28 cellular contexts compared by ENCODE assay signal in the genomic region with DNA sequence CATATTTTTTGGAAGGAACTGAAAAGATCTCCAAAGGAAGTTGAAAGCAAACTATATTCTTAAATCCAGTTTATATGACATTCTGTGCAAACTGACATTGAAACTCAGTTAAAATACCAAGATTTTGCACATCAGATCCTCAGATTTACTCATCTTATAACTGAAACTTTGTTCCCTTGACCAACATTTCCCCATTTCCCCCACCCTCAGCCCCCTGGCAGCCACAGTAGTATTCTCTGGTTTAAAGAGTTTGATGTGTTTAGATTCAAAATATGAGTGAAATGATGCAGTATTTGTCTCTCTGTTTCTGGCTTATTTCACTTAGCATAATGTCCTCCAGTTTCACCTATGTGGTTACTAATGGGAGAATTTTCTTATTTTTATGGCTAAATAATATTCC.
DNase-seq lines count a peak whose midpoint lies in the region; ATAC-seq, FAIRE-seq and TF ChIP-seq lines count a peak whose summit lies in the region.
"Had no signal": no experiment of that assay in that cellular context is flagged by ENCODE, and none has a peak within 500 bp of the region (broad histone marks: within the 10 kb centered on the region; RNA-seq: fewer than 3 reads in every experiment).

No MANE protein-coding gene starts in this region.

- H3K4me3 Mint-ChIP-seq in activated CD8-positive, alpha-beta T cell treated with anti-CD3 and anti-CD28 coated beads, Interleukin-2, amount 10 ng/mL, durations not matched to agents 7 days and 5 days = no peak overlapping the region
- H3K4me3 Mint-ChIP-seq in GM23338 = no peak overlapping the region
- H3K4me3 Mint-ChIP-seq: CD4-positive, alpha-beta memory T cell; dendritic cell treated with granulocyte-macrophage colony-stimulating factor and Interleukin-4, amounts not matched to agents 40 ng/mL and 50 ng/mL, for 4 days; nephron progenitor cell had no signal

- CTCF ChIA-PET in activated CD8-positive, alpha-beta T cell treated with anti-CD3 and anti-CD28 coated beads, Interleukin-2, amount 10 ng/mL, durations not matched to agents 7 days and 5 days (lab: Charles Lee) = interaction anchor here (1.0 kb wide), 1 partner anchor 15 kb away, joined by 4 read pairs; no protein-coding TSS in a partner anchor

- DNase-seq in GM12891 (ENCODE audit: insufficient read length, low spot score) (no peak), hepatic stellate cell (ENCODE audit: low spot score) (no peak), GM23338 (ENCODE audit: low spot score) (no peak)
- DNase-seq in activated CD8-positive, alpha-beta T cell treated with anti-CD3 and anti-CD28 coated beads, Interleukin-2, amount 10 ng/mL, durations not matched to agents 7 days and 5 days = peak; percentile 26
- no peak for DNase-seq in stimulated activated CD4-positive, alpha-beta T cell treated with anti-CD3 and anti-CD28 coated beads, Interleukin-2, amount 100 ng/mL, for 24 hours
- DNase-seq: activated CD4-positive, CD25-positive, alpha-beta regulatory T cell treated with anti-CD3 and anti-CD28 coated beads, Interleukin-2, amount 50 U/mL, for 72 hours; activated CD8-positive, alpha-beta memory T cell treated with anti-CD3 and anti-CD28 coated beads, Interleukin-2, amount 50 U/mL, for 48 hours; activated naive CD4-positive, alpha-beta T cell treated with Interleukin-2 at 50 U/mL for 16 hours; CD4-positive, alpha-beta memory T cell; heart left ventricle; left lung; midbrain; NCI-H1694; NCI-H774; nephron progenitor cell; OCI-M1; stimulated activated naive CD4-positive, alpha-beta T cell treated with Interleukin-2 at 50 U/mL for 16 hours; trophoblast cell had no signal

- no peaks in the 10 kb centered on the region for H3F3A ChIP-seq in GM23338 (replicated peaks; ENCODE audit: low read depth)

- peak overlapping the region; percentile 52 for H3K27ac Mint-ChIP-seq in activated CD8-positive, alpha-beta T cell treated with anti-CD3 and anti-CD28 coated beads, Interleukin-2, amount 10 ng/mL, durations not matched to agents 7 days and 5 days
- H3K27ac Mint-ChIP-seq in GM23338 = no peak overlapping the region
- H3K27ac Mint-ChIP-seq: CD4-positive, alpha-beta memory T cell; dendritic cell treated with granulocyte-macrophage colony-stimulating factor and Interleukin-4, amounts not matched to agents 40 ng/mL and 50 ng/mL, for 4 days; nephron progenitor cell; progenitor cell of endocrine pancreas had no signal

- TF ChIP-seq CTCF in GM23338 (conservative IDR thresholded peaks at IDR 0.05; ENCODE audit: low read depth in 2 of 2) = no peak

- H4K20me1 ChIP-seq in GM23338 (replicated peaks; ENCODE audit: insufficient read depth) = no peaks in the 10 kb centered on the region

- H3K36me3 ChIP-seq in GM23338 (ENCODE audit: insufficient read depth) = no peaks in the 10 kb centered on the region
- H3K36me3 ChIP-seq: cardiac muscle cell, heart left ventricle, left lung had no signal

- peaks cover 18% of the 10 kb centered on the region for H3K4me1 Mint-ChIP-seq in activated CD8-positive, alpha-beta T cell treated with anti-CD3 and anti-CD28 coated beads, Interleukin-2, amount 10 ng/mL, durations not matched to agents 7 days and 5 days (ENCODE audit: low read depth)
- no peaks in the 10 kb centered on the region for H3K4me1 Mint-ChIP-seq in GM23338
- H3K4me1 Mint-ChIP-seq: nephron progenitor cell had no signal

- no peaks in the 10 kb centered on the region for H3K4me1 ChIP-seq in GM23338 (ENCODE audit: insufficient read depth)
- H3K4me1 ChIP-seq: left lung had no signal

- peaks cover 13% of the 10 kb centered on the region for H3K36me3 Mint-ChIP-seq in activated CD8-positive, alpha-beta T cell treated with anti-CD3 and anti-CD28 coated beads, Interleukin-2, amount 10 ng/mL, durations not matched to agents 7 days and 5 days (ENCODE audit: low read depth)
- H3K36me3 Mint-ChIP-seq in GM23338 (ENCODE audit: low read depth) = no peaks in the 10 kb centered on the region

- H2AFZ ChIP-seq in GM23338 = no peak overlapping the region

- no peaks in the 10 kb centered on the region for H3K9me2 ChIP-seq in GM23338 (ENCODE audit: insufficient read depth)

- H3K4me2 ChIP-seq in GM23338 = no peak overlapping the region

- H3K27me3 ChIP-seq in GM23338 (ENCODE audit: insufficient read depth) = no peaks in the 10 kb centered on the region
- H3K27me3 ChIP-seq: cardiac muscle cell, left lung had no signal

- no peak overlapping the region for H3K4me3 ChIP-seq in GM23338
- H3K4me3 ChIP-seq: cardiac muscle cell, heart left ventricle, K562, left lung had no signal

- ATAC-seq in GM18870 (IDR thresholded peaks at IDR 0.05; ENCODE audit: unreplicated experiment) = peak; percentile 49
- ATAC-seq in HG02852 (IDR thresholded peaks at IDR 0.05; ENCODE audit: unreplicated experiment) = peak; percentile 72
- no peak for ATAC-seq in activated CD8-positive, alpha-beta T cell treated with anti-CD3 and anti-CD28 coated beads, Interleukin-2, amount 10 ng/mL, durations not matched to agents 7 days and 5 days
- ATAC-seq in HG02973 (IDR thresholded peaks at IDR 0.05; ENCODE audit: unreplicated experiment) = no peak
- ATAC-seq in GM23338 = no peak
- ATAC-seq: heart left ventricle, K562, left lung, Right ventricle myocardium inferior had no signal

- TF ChIP-seq POLR2A in GM12891 (IDR thresholded peaks at IDR 0.05; ENCODE audit: low read depth, low read length) = no peak

- no peaks in the 10 kb centered on the region for H3K27me3 Mint-ChIP-seq in activated CD8-positive, alpha-beta T cell treated with anti-CD3 and anti-CD28 coated beads, Interleukin-2, amount 10 ng/mL, durations not matched to agents 7 days and 5 days (ENCODE audit: low read depth)
- H3K27me3 Mint-ChIP-seq in GM23338 (ENCODE audit: insufficient read depth, low read depth, poor library complexity) = no peaks in the 10 kb centered on the region
- H3K27me3 Mint-ChIP-seq: CD4-positive, alpha-beta memory T cell; dendritic cell treated with granulocyte-macrophage colony-stimulating factor and Interleukin-4, amounts not matched to agents 40 ng/mL and 50 ng/mL, for 4 days; progenitor cell of endocrine pancreas had no signal

- peaks cover 10% of the 10 kb centered on the region for H3K9me3 Mint-ChIP-seq in activated CD8-positive, alpha-beta T cell treated with anti-CD3 and anti-CD28 coated beads, Interleukin-2, amount 10 ng/mL, durations not matched to agents 7 days and 5 days (ENCODE audit: insufficient read depth)
- H3K9me3 Mint-ChIP-seq in GM23338 = no peaks in the 10 kb centered on the region
- H3K9me3 Mint-ChIP-seq: CD4-positive, alpha-beta memory T cell; dendritic cell treated with granulocyte-macrophage colony-stimulating factor and Interleukin-4, amounts not matched to agents 40 ng/mL and 50 ng/mL, for 4 days; nephron progenitor cell had no signal

- peak; percentile 16 for FAIRE-seq in GM12891 (lab: Jason Lieb, UNC)
- FAIRE-seq: G401.6, H54, K562 had no signal

- POLR2A ChIA-PET in activated CD8-positive, alpha-beta T cell treated with anti-CD3 and anti-CD28 coated beads, Interleukin-2, amount 10 ng/mL, durations not matched to agents 7 days and 5 days (lab: Charles Lee) = no interaction called here

- no peak overlapping the region for H3K27ac ChIP-seq in GM23338 (ENCODE audit: low read depth)
- H3K27ac ChIP-seq: cardiac muscle cell, heart left ventricle, left lung had no signal

- H3K79me2 ChIP-seq in GM23338 (replicated peaks; ENCODE audit: insufficient read depth) = no peaks in the 10 kb centered on the region

TF ChIP-seq in GM12891, 5 proteins besides CTCF, POLR2A, EP300 and RAD21:
- peak; percentile 49; the same call in 1 of the 2 replicates for TF ChIP-seq SPI1 (IDR thresholded peaks at IDR 0.05; ENCODE audit: low read depth, low read length)
- TF ChIP-seq TAF1 (IDR thresholded peaks at IDR 0.05; ENCODE audit: low read depth, low read length) = no peak

TF ChIP-seq in GM23338, 12 proteins besides CTCF, POLR2A, EP300 and RAD21:
- no peak for TF ChIP-seq ZNF114 (CRISPR knock-in tag; IDR thresholded peaks at IDR 0.05)
- TF ChIP-seq CREB1 (CRISPR knock-in tag; IDR thresholded peaks at IDR 0.05; ENCODE audit: low read depth) = no peak
- TF ChIP-seq STAT1 (IDR thresholded peaks at IDR 0.05; ENCODE audit: unreplicated experiment) = no peak
- TF ChIP-seq, protein P1, sequence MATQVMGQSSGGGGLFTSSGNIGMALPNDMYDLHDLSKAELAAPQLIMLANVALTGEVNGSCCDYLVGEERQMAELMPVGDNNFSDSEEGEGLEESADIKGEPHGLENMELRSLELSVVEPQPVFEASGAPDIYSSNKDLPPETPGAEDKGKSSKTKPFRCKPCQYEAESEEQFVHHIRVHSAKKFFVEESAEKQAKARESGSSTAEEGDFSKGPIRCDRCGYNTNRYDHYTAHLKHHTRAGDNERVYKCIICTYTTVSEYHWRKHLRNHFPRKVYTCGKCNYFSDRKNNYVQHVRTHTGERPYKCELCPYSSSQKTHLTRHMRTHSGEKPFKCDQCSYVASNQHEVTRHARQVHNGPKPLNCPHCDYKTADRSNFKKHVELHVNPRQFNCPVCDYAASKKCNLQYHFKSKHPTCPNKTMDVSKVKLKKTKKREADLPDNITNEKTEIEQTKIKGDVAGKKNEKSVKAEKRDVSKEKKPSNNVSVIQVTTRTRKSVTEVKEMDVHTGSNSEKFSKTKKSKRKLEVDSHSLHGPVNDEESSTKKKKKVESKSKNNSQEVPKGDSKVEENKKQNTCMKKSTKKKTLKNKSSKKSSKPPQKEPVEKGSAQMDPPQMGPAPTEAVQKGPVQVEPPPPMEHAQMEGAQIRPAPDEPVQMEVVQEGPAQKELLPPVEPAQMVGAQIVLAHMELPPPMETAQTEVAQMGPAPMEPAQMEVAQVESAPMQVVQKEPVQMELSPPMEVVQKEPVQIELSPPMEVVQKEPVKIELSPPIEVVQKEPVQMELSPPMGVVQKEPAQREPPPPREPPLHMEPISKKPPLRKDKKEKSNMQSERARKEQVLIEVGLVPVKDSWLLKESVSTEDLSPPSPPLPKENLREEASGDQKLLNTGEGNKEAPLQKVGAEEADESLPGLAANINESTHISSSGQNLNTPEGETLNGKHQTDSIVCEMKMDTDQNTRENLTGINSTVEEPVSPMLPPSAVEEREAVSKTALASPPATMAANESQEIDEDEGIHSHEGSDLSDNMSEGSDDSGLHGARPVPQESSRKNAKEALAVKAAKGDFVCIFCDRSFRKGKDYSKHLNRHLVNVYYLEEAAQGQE (IDR thresholded peaks at IDR 0.05; ENCODE audit: unreplicated experiment) = no peak

Comparison
In these comparisons a context has a peak if more than half of its experiments do, and no peak if none do; other contexts are left out.
1. ATAC-seq: peak in GM18870 (single experiment) and HG02852 (single experiment); none in activated CD8-positive, alpha-beta T cell treated with anti-CD3 and anti-CD28 coated beads, Interleukin-2, amount 10 ng/mL, durations not matched to agents 7 days and 5 days (single experiment), HG02973 (single experiment) and GM23338 (single experiment).